Comparison of ENCODE assay signal across 12 cellular contexts in genomic region chr6:109478222-109478805, GRCh38. TPM values are rescaled to one million over a fixed set of nuclear protein-coding genes. Genes with fewer than 3 reads are reported as not detected.
DNase-seq lines count a peak whose midpoint lies in the region; ATAC-seq, FAIRE-seq and TF ChIP-seq lines count a peak whose summit lies in the region.
"Had no signal": no experiment of that assay in that cellular context is flagged by ENCODE, and none has a peak within 500 bp of the region (broad histone marks: within the 10 kb centered on the region; RNA-seq: fewer than 3 reads in every experiment).

No MANE protein-coding gene starts in this region.

- WGBS in GM12878 (ENCODE audit: insufficient coverage, insufficient replicate concordance, low lambda C conversion rate, missing lambda C conversion rate), result 89% methylated on average over 9 of the region's 9 CpGs

- in situ Hi-C loops in GM12878 (cut with MboI), result no loop called here

- H3K4me1 ChIP-seq in HUES48 (ENCODE audit: control insufficient read depth, insufficient read depth, low read length) (peaks cover 31% of the 10 kb centered on the region), GM12878 (ENCODE audit: control insufficient read depth, insufficient read depth, low read length) (peaks cover 4% of the 10 kb centered on the region)

- no peaks in the 10 kb centered on the region for H3K9me3 ChIP-seq in CD4-positive, alpha-beta T cell (ENCODE audit: control insufficient read depth, low read length)
- H3K9me3 ChIP-seq in HUES48 (ENCODE audit: control insufficient read depth, insufficient read depth, low read length), result no peaks in the 10 kb centered on the region
- H3K9me3 ChIP-seq in GM12878 (replicated peaks; ENCODE audit: control insufficient read depth, insufficient read depth, low read length), result no peaks in the 10 kb centered on the region
- H3K9me3 ChIP-seq: heart left ventricle, neutrophil had no signal

- peak overlapping the region; percentile 54 for H3K4me3 ChIP-seq in HUES48 (ENCODE audit: low read depth, low read length)
- H3K4me3 ChIP-seq in GM12878, result peak overlapping the region; percentile 56

- H3K79me2 ChIP-seq in GM12878 (ENCODE audit: control insufficient read depth, insufficient read depth, low read length), result peaks cover 77% of the 10 kb centered on the region

- H3K36me3 ChIP-seq in HUES48 (ENCODE audit: control insufficient read depth, insufficient read depth, low read length) (peaks cover 67% of the 10 kb centered on the region), GM12878 (ENCODE audit: control insufficient read depth in 2 of 2, insufficient read depth in 2 of 2, low read length in 1 of 2) (peaks cover 0 to 27% of the 10 kb centered on the region in 2 experiments; a peak in 3 of 4 replicates)

- no peaks in the 10 kb centered on the region for H3K27me3 ChIP-seq in CD4-positive, alpha-beta T cell (ENCODE audit: control insufficient read depth, insufficient read depth, low read length)
- H3K27me3 ChIP-seq in HUES48 (ENCODE audit: control insufficient read depth, insufficient read depth, low read length) (no peaks in the 10 kb centered on the region), GM12878 (replicated peaks in 1 of 2; ENCODE audit: control insufficient read depth in 2 of 2, insufficient read depth in 2 of 2, low read length in 1 of 2) (no peaks in the 10 kb centered on the region)
- H3K27me3 ChIP-seq: heart left ventricle, neutrophil had no signal

- no peak for TF ChIP-seq CTCF in CD4-positive, alpha-beta T cell (IDR thresholded peaks at IDR 0.05)
- TF ChIP-seq CTCF in GM12878 (IDR thresholded peaks at IDR 0.05 in 2 of 3, conservative IDR thresholded peaks at IDR 0.05 in 1 of 3; ENCODE audit: control insufficient read depth in 2 of 3, extremely low read depth in 1 of 3, insufficient read depth in 1 of 3, low read depth in 3 of 3, low read length in 3 of 3), result no peak

- TF ChIP-seq EP300 in GM12878 (IDR thresholded peaks at IDR 0.05; ENCODE audit: borderline replicate concordance in 1 of 2, control insufficient read depth in 1 of 2, low read depth in 2 of 2, low read length in 2 of 2), result no peak

- H3K27ac Mint-ChIP-seq in CD4-positive, alpha-beta T cell, result peak overlapping the region; percentile 77
- peak overlapping the region; percentile 91 to 98 (median 95) for H3K27ac Mint-ChIP-seq in naive B cell

- H3K4me2 ChIP-seq in GM12878 (ENCODE audit: control insufficient read depth, insufficient read depth), result peak overlapping the region; percentile 84; the same call in 1 of the 2 replicates

- H3K36me3 Mint-ChIP-seq in CD4-positive, alpha-beta T cell (ENCODE audit: low read depth), result peaks cover 89% of the 10 kb centered on the region
- peaks cover 29 to 42% of the 10 kb centered on the region in 2 donors for H3K36me3 Mint-ChIP-seq in naive B cell

- H3K4me3 Mint-ChIP-seq in CD4-positive, alpha-beta T cell, result peak overlapping the region; percentile 88
- H3K4me3 Mint-ChIP-seq in naive B cell, result peak overlapping the region; percentile 81 to 97 (median 90)

- no peak for FAIRE-seq in GM12878 (lab: Jason Lieb, UNC)
- FAIRE-seq: G401.6 had no signal

- ATAC-seq in CD4-positive, alpha-beta T cell (ENCODE audit: poor library complexity), result no peak
- ATAC-seq in GM12878 (no peak), naive B cell (ENCODE audit: low read depth in 2 of 2) (no peak), Right ventricle myocardium inferior (no peak)
- ATAC-seq: heart left ventricle had no signal

- no peak for TF ChIP-seq RAD21 in GM12878 (IDR thresholded peaks at IDR 0.05; ENCODE audit: insufficient read depth, low read depth, low read length)

- no peak overlapping the region for H2AFZ ChIP-seq in GM12878 (ENCODE audit: control insufficient read depth, low read depth, low read length)

- CTCF ChIA-PET in CD4-positive, alpha-beta T cell (lab: Charles Lee), result interaction anchor here (0.7 to 1.5 kb wide), 2 partner anchors 15 to 97 kb away, joined by 3 read pairs; no protein-coding TSS in a partner anchor
- CTCF ChIA-PET in GM12878 (lab: Yijun Ruan, JAX), result interaction anchor here (0.8 to 1.4 kb wide), 4 partner anchors 13 to 24 kb away, joined by 3 to 5 read pairs (median 4); no protein-coding TSS in a partner anchor

- POLR2A ChIA-PET in CD4-positive, alpha-beta T cell (lab: Charles Lee), result interaction anchor here (0.6 to 6.5 kb wide), 4 partner anchors 21 to 96 kb away, joined by 3 to 86 read pairs (median 25); partner anchors contain the start of genes CD164, MICAL1, PPIL6 and SMPD2
- POLR2A ChIA-PET in GM12878 (lab: Charles Lee), result interaction anchor here (0.7 to 9.3 kb wide), 4 partner anchors 9 to 37 kb away, joined by 3 to 132 read pairs (median 6); partner anchors contain the start of gene MICAL1

- no peaks in the 10 kb centered on the region for H4K20me1 ChIP-seq in GM12878 (ENCODE audit: control insufficient read depth, insufficient read depth)

- SMC1A ChIA-PET in GM12878 (lab: Charles Lee; ENCODE audit: uncharacterized antibody, unreplicated experiment), result interaction anchor here (0.7 to 9.4 kb wide), 11 partner anchors 9 to 1206 kb away, joined by 3 to 148 read pairs (median 4); partner anchors contain the start of genes MICAL1, PPIL6 and SMPD2

- BruUV-seq in GM12878 (replicated peaks; lab: Mats Ljungman, UMichigan), result no TSS peak

- H3K27me3 Mint-ChIP-seq in CD4-positive, alpha-beta T cell, result no peaks in the 10 kb centered on the region
- H3K27me3 Mint-ChIP-seq in naive B cell, result no peaks in the 10 kb centered on the region

- intact Hi-C loops in CD4-positive, alpha-beta T cell (cut with DNase I, micrococcal nuclease), result no loop called here
- intact Hi-C loops in GM12878 (cut with micrococcal nuclease; ENCODE audit: unreplicated experiment), result loop anchor here (10.0 kb wide), 1 partner anchor 706 kb away; the partner anchor contains the start of gene CDC40
- intact Hi-C loops in Right ventricle myocardium inferior (cut with DNase I), result no loop called here

- RAD21 ChIA-PET in GM12878 (lab: Charles Lee; ENCODE audit: unreplicated experiment), result interaction anchor here (0.6 to 5.5 kb wide), 7 partner anchors 9 to 95 kb away, joined by 3 to 97 read pairs (median 7); partner anchors contain the start of genes CD164 and MICAL1

- DNase-seq in CD4-positive, alpha-beta T cell, result no peak
- no peak for DNase-seq in GM12878 (ENCODE audit: low read depth, low spot score)
- DNase-seq in naive B cell, result no peak
- DNase-seq in NCI-H2081 (lab: John Stamatoyannopoulos, UW), result no peak
- DNase-seq in NCI-H1930 (lab: John Stamatoyannopoulos, UW), result no peak
- no peak for DNase-seq in Right ventricle myocardium inferior (ENCODE audit: missing footprints)
- no peak for DNase-seq in SK-N-DZ (ENCODE audit: low spot score)
- DNase-seq: activated CD4-positive, CD25-positive, alpha-beta regulatory T cell treated with anti-CD3 and anti-CD28 coated beads, Interleukin-2, amount 50 U/mL, for 72 hours; heart left ventricle had no signal

- H3K9me3 Mint-ChIP-seq in CD4-positive, alpha-beta T cell, result no peaks in the 10 kb centered on the region
- H3K9me3 Mint-ChIP-seq in naive B cell, result peaks cover 0 to 1% (median 0%) of the 10 kb centered on the region in 7 donors

- no peak overlapping the region for H3K27ac ChIP-seq in CD4-positive, alpha-beta T cell (ENCODE audit: low read depth, low read length)
- peak overlapping the region; percentile 23 for H3K27ac ChIP-seq in HUES48 (ENCODE audit: low read depth, low read length)
- H3K27ac ChIP-seq in GM12878 (ENCODE audit: control insufficient read depth, insufficient read depth), result peak overlapping the region; percentile 64
- H3K27ac ChIP-seq: heart left ventricle, neutrophil had no signal

- H3K9ac ChIP-seq in HUES48 (ENCODE audit: low read depth, low read length) (no peak overlapping the region), GM12878 (ENCODE audit: control insufficient read depth, insufficient read depth, low read length) (peak overlapping the region; percentile 39)

- TF ChIP-seq POLR2A in GM12878 (IDR thresholded peaks at IDR 0.05; ENCODE audit: low read depth, low read length), result no peak

- peaks cover 80% of the 10 kb centered on the region for H3K4me1 Mint-ChIP-seq in CD4-positive, alpha-beta T cell (ENCODE audit: low read depth)
- peaks cover 54 to 80% (median 62%) of the 10 kb centered on the region in 3 donors for H3K4me1 Mint-ChIP-seq in naive B cell

RNA-seq across cellular contexts. Expression of gene ZBTB24, which starts 4.7 kb away (rescaled TPM):
- 10 to 100 TPM; 10.4 to 10.5 TPM for total RNA-seq in CD4-positive, alpha-beta T cell
- 23.8 and 24.7 TPM in 2 replicates for total RNA-seq in GM12878 (2013; cell fraction: nucleolus; rRNA removed)
- total RNA-seq in GM12878 (2014; rRNA removed) (14.7 and 17.9 TPM in 2 replicates), GM12878 (2014; rRNA removed; fragmentation: Illumina TruSeq; extraction: Trizol) (17.7 and 17.8 TPM in 2 replicates), GM12878 (2021) (11.9 and 12.4 TPM in 2 replicates), Right ventricle myocardium inferior (2.6 TPM)
- polyA plus RNA-seq in GM12878 (2011; ENCODE audit: low read depth), result 4.5 TPM
- polyA plus RNA-seq in GM12878 (2011; rRNA removed) (7.3 and 7.8 TPM in 2 replicates), GM12878 (2014; fragmentation: Illumina TruSeq; extraction: Trizol) (12.1 and 13.3 TPM in 2 replicates), GM12878 (2014; fragmentation: Nextera tagmentation; extraction: Ambion mirVana) (1 to 10 TPM; 2.9 to 3.0 TPM), GM12878 (2014; rRNA removed) (7.4 and 7.6 TPM in 2 replicates), GM12878 (2016; fragmentation: Nextera tagmentation; extraction: Ambion mirVana) (1 to 10 TPM; 8.1 to 9.0 TPM), naive B cell (ENCODE audit: low read depth in 6 of 6) (10 to 100 TPM; 12.0 to 18.5 (median 16.3) TPM)
- 4.8 and 5.3 TPM in 2 replicates for polyA plus RNA-seq in GM12878 (2011; cell fraction: cytosol; rRNA removed)
- polyA plus RNA-seq in GM12878 (2011; cell fraction: nucleus; rRNA removed), result 6.2 and 6.4 TPM in 2 replicates
- polyA plus RNA-seq in GM12878 (2012), result 5.6 and 6.4 TPM in 2 replicates
- polyA minus RNA-seq in GM12878 (2011; rRNA and poly(A)+ RNA removed), result 8.6 and 9.3 TPM in 2 replicates
- 4.5 and 4.8 TPM in 2 replicates for polyA minus RNA-seq in GM12878 (2011; cell fraction: cytosol; rRNA and poly(A)+ RNA removed)
- polyA minus RNA-seq in GM12878 (2011; cell fraction: nucleus; rRNA and poly(A)+ RNA removed), result 4.8 and 7.1 TPM in 2 replicates
- polyA plus RNA-seq in SK-N-DZ (2014; cell fraction: cytosol; rRNA removed), result 9.2 and 9.8 TPM in 2 replicates
- polyA plus RNA-seq in SK-N-DZ (2014; cell fraction: nucleus; rRNA removed), result 5.5 and 7.0 TPM in 2 replicates

RNA-seq across cellular contexts. Expression of gene MICAL1, which starts 22.7 kb away (rescaled TPM):
- 100 to 1,000 TPM; 106 to 107 TPM for total RNA-seq in CD4-positive, alpha-beta T cell
- total RNA-seq in GM12878 (2013; cell fraction: nucleolus; rRNA removed), result 203 and 235 TPM in 2 replicates
- total RNA-seq in GM12878 (2014; rRNA removed) (46.9 and 48.6 TPM in 2 replicates), GM12878 (2014; rRNA removed; fragmentation: Illumina TruSeq; extraction: Trizol) (25.6 and 27.0 TPM in 2 replicates), GM12878 (2021) (59.8 and 62.8 TPM in 2 replicates), Right ventricle myocardium inferior (8.3 TPM)
- polyA plus RNA-seq in GM12878 (2011; ENCODE audit: low read depth), result 24.9 TPM
- polyA plus RNA-seq in GM12878 (2011; rRNA removed) (42.3 and 61.9 TPM in 2 replicates), GM12878 (2014; fragmentation: Illumina TruSeq; extraction: Trizol) (27.6 and 38.0 TPM in 2 replicates), GM12878 (2014; fragmentation: Nextera tagmentation; extraction: Ambion mirVana) (1 to 10 TPM in 1 of 2 experiments, under 1 TPM in 1; 0.32 to 1.3 TPM), GM12878 (2014; rRNA removed) (71.6 and 75.5 TPM in 2 replicates), GM12878 (2016; fragmentation: Nextera tagmentation; extraction: Ambion mirVana) (10 to 100 TPM; 44.2 to 46.4 TPM), naive B cell (ENCODE audit: low read depth in 6 of 6) (10 to 100 TPM in 5 of 6 donors, 1 to 10 TPM in 1; 8.4 to 26.7 (median 16.1) TPM)
- 48.3 and 66.9 TPM in 2 replicates for polyA plus RNA-seq in GM12878 (2011; cell fraction: cytosol; rRNA removed)
- polyA plus RNA-seq in GM12878 (2011; cell fraction: nucleus; rRNA removed), result 740 and 754 TPM in 2 replicates
- 50.6 and 61.2 TPM in 2 replicates for polyA plus RNA-seq in GM12878 (2012)
- polyA minus RNA-seq in GM12878 (2011; rRNA and poly(A)+ RNA removed), result 32.8 and 51.6 TPM in 2 replicates
- 22.6 and 22.9 TPM in 2 replicates for polyA minus RNA-seq in GM12878 (2011; cell fraction: cytosol; rRNA and poly(A)+ RNA removed)
- 82.2 and 98.7 TPM in 2 replicates for polyA minus RNA-seq in GM12878 (2011; cell fraction: nucleus; rRNA and poly(A)+ RNA removed)
- polyA plus RNA-seq in SK-N-DZ (2014; cell fraction: cytosol; rRNA removed), result 66.2 and 77.1 TPM in 2 replicates
- polyA plus RNA-seq in SK-N-DZ (2014; cell fraction: nucleus; rRNA removed), result 532 and 756 TPM in 2 replicates

RNA-seq across cellular contexts. Expression of gene SMPD2, which starts 37.8 kb away (rescaled TPM):
- 10 to 100 TPM; 25.7 to 27.3 TPM for total RNA-seq in CD4-positive, alpha-beta T cell
- 31.5 and 32.2 TPM in 2 replicates for total RNA-seq in GM12878 (2013; cell fraction: nucleolus; rRNA removed)
- total RNA-seq in GM12878 (2014; rRNA removed) (13.8 and 15.4 TPM in 2 replicates), GM12878 (2014; rRNA removed; fragmentation: Illumina TruSeq; extraction: Trizol) (8.1 and 9.7 TPM in 2 replicates), GM12878 (2021) (12.3 and 13.0 TPM in 2 replicates), Right ventricle myocardium inferior (4.4 TPM)
- polyA plus RNA-seq in GM12878 (2011; ENCODE audit: low read depth), result 3.3 TPM
- polyA plus RNA-seq in GM12878 (2011; rRNA removed) (6.4 and 9.0 TPM in 2 replicates), GM12878 (2014; fragmentation: Illumina TruSeq; extraction: Trizol) (10.4 and 13.4 TPM in 2 replicates), GM12878 (2014; fragmentation: Nextera tagmentation; extraction: Ambion mirVana) (under 1 TPM; 0.06 to 0.73 TPM), GM12878 (2014; rRNA removed) (13.2 and 15.3 TPM in 2 replicates), GM12878 (2016; fragmentation: Nextera tagmentation; extraction: Ambion mirVana) (1 to 10 TPM; 9.6 to 9.8 TPM), naive B cell (ENCODE audit: low read depth in 6 of 6) (10 to 100 TPM; 24.1 to 45.5 (median 33.5) TPM)
- polyA plus RNA-seq in GM12878 (2011; cell fraction: cytosol; rRNA removed), result 8.1 and 11.7 TPM in 2 replicates
- 26.4 and 36.8 TPM in 2 replicates for polyA plus RNA-seq in GM12878 (2011; cell fraction: nucleus; rRNA removed)
- polyA plus RNA-seq in GM12878 (2012), result 5.8 and 8.2 TPM in 2 replicates
- polyA minus RNA-seq in GM12878 (2011; rRNA and poly(A)+ RNA removed), result 27.6 TPM in 2 replicates
- 5.4 and 5.5 TPM in 2 replicates for polyA minus RNA-seq in GM12878 (2011; cell fraction: cytosol; rRNA and poly(A)+ RNA removed)
- 41.6 and 46.8 TPM in 2 replicates for polyA minus RNA-seq in GM12878 (2011; cell fraction: nucleus; rRNA and poly(A)+ RNA removed)
- 8.2 and 12.9 TPM in 2 replicates for polyA plus RNA-seq in SK-N-DZ (2014; cell fraction: cytosol; rRNA removed)
- polyA plus RNA-seq in SK-N-DZ (2014; cell fraction: nucleus; rRNA removed), result 24.7 and 25.1 TPM in 2 replicates

RNA-seq across cellular contexts. Expression of gene PPIL6, which starts 37.9 kb away (rescaled TPM):
- 1 to 10 TPM in 1 of 2 experiments, under 1 TPM in 1; 0.84 to 1.3 TPM for total RNA-seq in CD4-positive, alpha-beta T cell
- 0.15 and 0.91 TPM in 2 replicates for total RNA-seq in GM12878 (2013; cell fraction: nucleolus; rRNA removed)
- 0.11 TPM in 1 of 2 replicates, not detected in the other for total RNA-seq in GM12878 (2014; rRNA removed)
- not detected in 2 replicates for total RNA-seq in GM12878 (2014; rRNA removed; fragmentation: Illumina TruSeq; extraction: Trizol)
- 0.37 TPM in 1 of 2 replicates, not detected in the other for total RNA-seq in GM12878 (2021)
- polyA plus RNA-seq in GM12878 (2011; ENCODE audit: low read depth), result not detected
- polyA plus RNA-seq in GM12878 (2011; rRNA removed), result not detected in 2 replicates
- not detected in 2 replicates for polyA plus RNA-seq in GM12878 (2011; cell fraction: cytosol; rRNA removed)
- polyA plus RNA-seq in GM12878 (2011; cell fraction: nucleus; rRNA removed), result not detected in 2 replicates
- 0.09 and 0.13 TPM in 2 replicates for polyA plus RNA-seq in GM12878 (2012)
- polyA plus RNA-seq in GM12878 (2014; fragmentation: Illumina TruSeq; extraction: Trizol), result 0.01 TPM in 1 of 2 replicates, not detected in the other
- polyA plus RNA-seq in GM12878 (2014; fragmentation: Nextera tagmentation; extraction: Ambion mirVana), result not detected
- 0.12 TPM in 1 of 2 replicates, not detected in the other for polyA plus RNA-seq in GM12878 (2014; rRNA removed)
- under 1 TPM; 0.17 to 0.26 TPM for polyA plus RNA-seq in GM12878 (2016; fragmentation: Nextera tagmentation; extraction: Ambion mirVana)
- polyA minus RNA-seq in GM12878 (2011; rRNA and poly(A)+ RNA removed), result not detected in 2 replicates
- not detected in 2 replicates for polyA minus RNA-seq in GM12878 (2011; cell fraction: cytosol; rRNA and poly(A)+ RNA removed)
- polyA minus RNA-seq in GM12878 (2011; cell fraction: nucleus; rRNA and poly(A)+ RNA removed), result 0.12 TPM in 1 of 2 replicates, not detected in the other
- 1 to 10 TPM; 1.1 to 3.9 (median 2.4) TPM for polyA plus RNA-seq in naive B cell (ENCODE audit: low read depth in 6 of 6)
- total RNA-seq in Right ventricle myocardium inferior, result 4.5 TPM
- polyA plus RNA-seq in SK-N-DZ (2014; cell fraction: cytosol; rRNA removed), result 1.8 and 2.6 TPM in 2 replicates
- polyA plus RNA-seq in SK-N-DZ (2014; cell fraction: nucleus; rRNA removed), result 1.6 and 3.0 TPM in 2 replicates
